Comparison of ENCODE assay signal across 8 cellular contexts in the genomic region with DNA sequence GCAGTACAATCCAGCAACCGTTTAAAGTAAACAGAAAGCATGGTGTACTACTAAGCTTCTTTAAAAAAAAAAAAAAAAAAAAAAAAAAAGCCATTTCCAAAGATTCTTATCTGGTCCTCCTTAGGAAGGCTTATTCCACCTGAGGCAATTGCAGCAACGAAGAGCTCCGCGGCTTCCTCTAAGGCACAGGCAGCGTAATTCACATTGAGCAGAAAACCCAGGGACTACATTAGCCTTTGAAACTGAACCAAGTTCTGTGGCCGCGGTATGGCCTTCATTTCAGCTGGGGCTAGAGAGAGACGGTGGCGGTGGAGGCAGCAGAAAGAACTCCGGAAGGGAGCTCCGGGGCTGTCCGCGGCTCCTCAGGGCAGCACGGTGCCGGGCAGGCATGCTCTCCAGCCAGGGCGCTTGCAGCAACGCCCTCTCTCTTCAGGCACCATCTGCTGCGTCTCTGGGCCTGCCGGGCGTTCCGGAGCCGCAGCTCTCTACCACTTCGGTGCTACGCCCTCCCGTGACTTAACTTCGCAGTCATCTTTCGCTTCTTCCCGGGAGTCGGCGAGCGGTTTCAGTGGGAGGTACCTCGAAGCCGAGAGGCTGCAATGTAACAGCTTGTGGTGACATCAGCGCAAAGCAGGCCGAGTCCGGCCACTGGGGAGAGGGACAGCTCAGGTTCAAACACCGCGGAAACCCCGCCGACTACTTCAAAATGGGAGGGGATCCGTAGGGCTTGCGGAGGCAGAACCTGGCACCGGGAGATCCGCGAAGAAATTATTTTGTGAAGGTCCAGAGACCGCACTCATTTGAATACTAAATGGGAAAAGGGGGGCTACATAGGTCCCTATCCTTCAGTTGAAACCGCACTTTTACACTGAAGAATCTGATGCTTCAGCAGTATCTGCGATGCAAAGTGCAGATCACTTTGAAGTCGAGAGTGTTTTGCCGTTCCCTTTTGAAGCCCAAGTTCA.
DNase-seq lines count a peak whose midpoint lies in the region; ATAC-seq and TF ChIP-seq lines count a peak whose summit lies in the region.

No MANE protein-coding gene starts in this region.

- H3K27me3 ChIP-seq in layer of hippocampus (ENCODE audit: control insufficient read depth, insufficient read depth, low read length): no peaks in the 10 kb centered on the region

- in situ Hi-C loops in GM18951 (cut with MboI; ENCODE audit: low sequenced_read_pairs, unreplicated experiment): no loop called here

- TF ChIP-seq POLR2A in GM18951 (IDR thresholded peaks at IDR 0.05; ENCODE audit: extremely low read depth, insufficient read depth, insufficient read length): peak; percentile 79

- peak; percentile 94 for ATAC-seq in HG03139 (IDR thresholded peaks at IDR 0.05; ENCODE audit: unreplicated experiment)

- H3K27ac ChIP-seq in coronary artery (peak overlapping the region; percentile 88 to 89), layer of hippocampus (ENCODE audit: low read depth, low read length) (peak overlapping the region; percentile 86)

- DNase-seq in AG10803 (ENCODE audit: low read depth) (peak; percentile 97), NCI-H2227 (lab: John Stamatoyannopoulos, UW; ENCODE audit: unreplicated experiment) (peak; percentile 93), coronary artery (ENCODE audit: low spot score) (peak; percentile 98)
- peak; percentile 62 for DNase-seq in activated CD4-positive, CD25-positive, alpha-beta regulatory T cell treated with anti-CD3 and anti-CD28 coated beads, Interleukin-2, amount 50 U/mL, for 72 hours
- DNase-seq in stimulated activated CD4-positive, alpha-beta T cell treated with anti-CD3 and anti-CD28 coated beads, Interleukin-15, amount 100 ng/mL, for 48 hours (ENCODE audit: low read depth in 2 of 2): peak; percentile 54 to 59

- H3K4me3 ChIP-seq in AG10803 (ENCODE audit: low read length) (peak overlapping the region; percentile 63), coronary artery (peak overlapping the region; percentile 70)

- peak; percentile 28 for TF ChIP-seq CTCF in AG10803 (conservative IDR thresholded peaks at IDR 0.05; ENCODE audit: low read length)
- TF ChIP-seq CTCF in coronary artery (IDR thresholded peaks at IDR 0.05): no peak

Comparison
In these comparisons a context has a peak if more than half of its experiments do, and no peak if none do; other contexts are left out.
1. Peak in every context shown above with its lines: DNase-seq, ATAC-seq, H3K4me3 ChIP-seq and H3K27ac ChIP-seq.